Comparison of ENCODE assay signal across 8 cellular contexts in the genomic region with DNA sequence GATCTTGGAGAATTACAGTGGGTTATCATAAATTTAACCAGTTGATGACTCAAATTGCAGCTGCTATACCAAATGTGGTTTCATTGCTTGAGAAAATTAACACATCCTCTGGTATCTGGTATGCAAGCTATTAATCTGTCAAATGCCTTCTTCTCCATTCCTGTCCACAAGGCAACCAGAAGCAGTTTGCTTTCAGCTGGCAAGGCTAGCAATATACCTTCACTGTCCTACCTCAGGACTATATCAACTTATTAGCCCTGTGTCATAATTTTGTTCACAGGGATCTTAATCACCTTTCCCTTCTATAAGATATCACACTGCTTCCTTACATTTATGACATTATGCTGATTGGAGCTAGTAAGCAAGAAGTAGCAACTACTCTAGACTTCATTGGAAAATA.
"Had no signal": no experiment of that assay in that cellular context is flagged by ENCODE, and none has a peak within 500 bp of the region (broad histone marks: within the 10 kb centered on the region; RNA-seq: fewer than 3 reads in every experiment).

No MANE protein-coding gene starts in this region.

- H3K9ac ChIP-seq: GM23248 had no signal

- H3K36me3 ChIP-seq: HAP-1 had no signal

- H3K9me3 ChIP-seq: HAP-1 had no signal

- H2AFZ ChIP-seq: GM23248, GM23338 had no signal

- H3K4me2 ChIP-seq: GM23338 had no signal

- H3K27ac ChIP-seq: GM23248 had no signal

- H3K4me1 ChIP-seq: HAP-1 had no signal

- DNase-seq: GM23248, GOT3, H7, H9, HCEC 1CT, HFFc6 had no signal

- H3K4me3 ChIP-seq: GM23248, GM23338, HAP-1 had no signal
